Comparison of ENCODE assay signal across 8 cellular contexts in genomic region chr3:61250784-61251173, GRCh38. TPM values are rescaled to one million over a fixed set of nuclear protein-coding genes. Genes with fewer than 3 reads are reported as not detected.
DNase-seq lines count a peak whose midpoint lies in the region; ATAC-seq, FAIRE-seq and TF ChIP-seq lines count a peak whose summit lies in the region.

No MANE protein-coding gene starts in this region.

- H3K4me1 ChIP-seq in left lung: peaks cover 0 to 14% of the 10 kb centered on the region in 2 donors

- H3K27ac ChIP-seq in caudate nucleus (ENCODE audit: low read depth, low read length) (peak overlapping the region; percentile 77), left lung (peak overlapping the region; percentile 73 to 77)

- peak overlapping the region; percentile 70 to 81 for H3K4me3 ChIP-seq in left lung

- H3K27me3 ChIP-seq in left lung: no peaks in the 10 kb centered on the region

- no peaks in the 10 kb centered on the region for H3K36me3 ChIP-seq in left lung

- ATAC-seq in left lung: peak; percentile 55
- ATAC-seq in stimulated activated effector memory CD8-positive, alpha-beta T cell treated with anti-CD3 and anti-CD28 coated beads, Interleukin-12 subunit alpha, Interleukin-12 subunit beta, amount 100 ng/mL, for 72 hours: no peak

- H3K36me3 Mint-ChIP-seq in stimulated activated effector memory CD8-positive, alpha-beta T cell treated with anti-CD3 and anti-CD28 coated beads, Interleukin-12 subunit alpha, Interleukin-12 subunit beta, amount 100 ng/mL, for 72 hours: no peaks in the 10 kb centered on the region

- H3K27ac Mint-ChIP-seq in stimulated activated effector memory CD8-positive, alpha-beta T cell treated with anti-CD3 and anti-CD28 coated beads, Interleukin-12 subunit alpha, Interleukin-12 subunit beta, amount 100 ng/mL, for 72 hours: peak overlapping the region; percentile 85

- no peak for TF ChIP-seq CTCF in left lung (IDR thresholded peaks at IDR 0.05)

- peak; percentile 22 for DNase-seq in NCI-H748 (lab: John Stamatoyannopoulos, UW; ENCODE audit: unreplicated experiment)
- DNase-seq in NCI-H748 treated with DMSO at 0.1 percent for 48 hours (lab: John Stamatoyannopoulos, UW): no peak
- peak; percentile 61 for DNase-seq in RKO (ENCODE audit: low spot score)
- DNase-seq in caudate nucleus (lab: John Stamatoyannopoulos, UW): peak in 27 of 61 donors; percentile 5 to 62 (median 35)
- peak in 1 of 2 donors; percentile 50 for DNase-seq in left lung
- peak; percentile 2 to 46 for DNase-seq in stimulated activated effector memory CD8-positive, alpha-beta T cell treated with anti-CD3 and anti-CD28 coated beads, Interleukin-12 subunit alpha, Interleukin-12 subunit beta, amount 100 ng/mL, for 72 hours (ENCODE audit: low spot score in 2 of 2)
- DNase-seq in frontal cortex (ENCODE audit: low spot score in 2 of 2): no peak
- DNase-seq in NCI-H2196 treated with DMSO at 0.1 percent for 48 hours (lab: John Stamatoyannopoulos, UW; ENCODE audit: unreplicated experiment): no peak

- FAIRE-seq in frontal cortex (lab: Jason Lieb, UNC): no peak

- H3K4me1 Mint-ChIP-seq in stimulated activated effector memory CD8-positive, alpha-beta T cell treated with anti-CD3 and anti-CD28 coated beads, Interleukin-12 subunit alpha, Interleukin-12 subunit beta, amount 100 ng/mL, for 72 hours: peaks cover 20% of the 10 kb centered on the region

- H3K9me3 Mint-ChIP-seq in stimulated activated effector memory CD8-positive, alpha-beta T cell treated with anti-CD3 and anti-CD28 coated beads, Interleukin-12 subunit alpha, Interleukin-12 subunit beta, amount 100 ng/mL, for 72 hours: no peaks in the 10 kb centered on the region

- intact Hi-C loops in left lung (cut with DNase I): no loop called here

- H3K9me3 ChIP-seq in left lung: no peaks in the 10 kb centered on the region

- peak overlapping the region; percentile 70 for H3K4me3 Mint-ChIP-seq in stimulated activated effector memory CD8-positive, alpha-beta T cell treated with anti-CD3 and anti-CD28 coated beads, Interleukin-12 subunit alpha, Interleukin-12 subunit beta, amount 100 ng/mL, for 72 hours

RNA-seq across cellular contexts. Expression of gene FHIT, which starts 0.5 kb away (rescaled TPM):
- 10 to 100 TPM; 12.8 to 16.3 TPM for total RNA-seq in left lung
- total RNA-seq in frontal cortex: 1.6 TPM

Comparison
In these comparisons a context has a peak if more than half of its experiments do, and no peak if none do; other contexts are left out.
1. DNase-seq: peak in NCI-H748 (single experiment), RKO (single experiment) and stimulated activated effector memory CD8-positive, alpha-beta T cell treated with anti-CD3 and anti-CD28 coated beads, Interleukin-12 subunit alpha, Interleukin-12 subunit beta, amount 100 ng/mL, for 72 hours (2 of 2); none in NCI-H748 treated with DMSO at 0.1 percent for 48 hours (single experiment), frontal cortex (0 of 2) and NCI-H2196 treated with DMSO at 0.1 percent for 48 hours (single experiment).